In the genomic region with DNA sequence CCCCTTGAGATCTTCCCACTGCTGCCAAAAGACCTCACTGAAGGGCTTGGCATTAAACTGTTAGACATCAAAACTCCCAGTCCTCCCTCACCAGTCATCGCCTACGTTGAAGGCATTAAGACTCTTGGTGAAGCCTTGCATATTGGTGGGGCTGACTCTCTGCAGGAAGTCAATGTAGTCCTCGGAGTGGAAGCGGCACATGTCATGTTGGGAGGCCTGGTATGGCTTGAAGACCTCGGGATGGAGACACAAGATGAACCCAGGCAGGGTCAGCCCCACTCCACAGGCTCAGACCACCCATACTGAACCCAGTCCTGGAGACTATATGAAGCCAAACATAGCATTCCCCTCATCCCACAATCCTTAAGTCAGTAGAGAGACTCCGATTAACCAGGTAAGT, we compare ENCODE assay signal across 15 cellular contexts. TPM values are rescaled to one million over a fixed set of nuclear protein-coding genes. Genes with fewer than 3 reads are reported as not detected.
A peak's percentile ranks its signal among the peaks of the same experiment; 100 is the strongest.
DNase-seq lines count a peak whose midpoint lies in the region; ATAC-seq and TF ChIP-seq lines count a peak whose summit lies in the region.
"Had no signal": no experiment of that assay in that cellular context is flagged by ENCODE, and none has a peak within 500 bp of the region (broad histone marks: within the 10 kb centered on the region; RNA-seq: fewer than 3 reads in every experiment).

No MANE protein-coding gene starts in this region.

- dilution Hi-C loops in IMR-90 (cut with HindIII; ENCODE audit: low sequenced_read_pairs, unreplicated experiment): no loop called here

- H3K9me3 Mint-ChIP-seq in activated naive CD8-positive, alpha-beta T cell (ENCODE audit: low read depth): no peaks in the 10 kb centered on the region
- no peaks in the 10 kb centered on the region for H3K9me3 Mint-ChIP-seq in natural killer cell

- no peak for DNase-seq in SK-N-SH
- no peak for DNase-seq in IMR-90
- DNase-seq in natural killer cell: no peak
- no peak for DNase-seq in NCI-H2081 treated with DMSO at 0.1 percent for 48 hours (lab: John Stamatoyannopoulos, UW)
- DNase-seq in effector memory CD4-positive, alpha-beta T cell: no peak
- DNase-seq: DMS 273 treated with DMSO at 0.1 percent for 48 hours; dorsolateral prefrontal cortex; gastrocnemius medialis; left colon; NCI-H1694 treated with DMSO at 0.1 percent for 48 hours; stimulated activated CD4-positive, alpha-beta T cell treated with anti-CD3 and anti-CD28 coated beads, Interleukin-12 subunit alpha, Interleukin-12 subunit beta, amount 100 ng/mL, for 4 hours had no signal

- H4K5ac ChIP-seq in IMR-90 (ENCODE audit: low read depth, low read length): no peak overlapping the region

- ATAC-seq in SK-N-SH treated with all-trans-retinoic acid at 6 μM for 48 hours: no peak
- ATAC-seq in IMR-90 (ENCODE audit: low read depth): no peak
- no peak for ATAC-seq in natural killer cell
- no peak for ATAC-seq in HG02870 (IDR thresholded peaks at IDR 0.05; ENCODE audit: unreplicated experiment)
- ATAC-seq: gastrocnemius medialis, left colon had no signal

- in situ Hi-C loops in IMR-90 (cut with MboI; ENCODE audit: low sequenced_read_pairs): no loop called here

- POLR2A ChIA-PET in SK-N-SH (lab: Yijun Ruan, JAX) (interaction anchor here (0.6 kb wide), 1 partner anchor 16 kb away, joined by 3 read pairs; the partner anchor contains the start of gene DIAPH1), IMR-90 (lab: Charles Lee; ENCODE audit: unreplicated experiment) (no interaction called here)

- no peak for TF ChIP-seq POLR2A in IMR-90 (IDR thresholded peaks at IDR 0.05; ENCODE audit: low read depth, low read length)

- no peaks in the 10 kb centered on the region for H3K27me3 ChIP-seq in SK-N-SH (ENCODE audit: insufficient read depth)
- H3K27me3 ChIP-seq in IMR-90 (ENCODE audit: control insufficient read depth, insufficient read depth, low read length): no peaks in the 10 kb centered on the region
- H3K27me3 ChIP-seq in effector memory CD4-positive, alpha-beta T cell (replicated peaks; ENCODE audit: control insufficient read depth, insufficient read depth, low read length, poor library complexity, severe bottlenecking): no peaks in the 10 kb centered on the region
- H3K27me3 ChIP-seq: dorsolateral prefrontal cortex had no signal

- no peak for TF ChIP-seq CTCF in SK-N-SH (IDR thresholded peaks at IDR 0.05)
- no peak for TF ChIP-seq CTCF in IMR-90 (conservative IDR thresholded peaks at IDR 0.05; ENCODE audit: low read depth, low read length)
- TF ChIP-seq CTCF in natural killer cell (IDR thresholded peaks at IDR 0.05): no peak

- H4K8ac ChIP-seq in IMR-90 (ENCODE audit: low read depth in 2 of 2, low read length in 2 of 2): no peak overlapping the region

- peaks cover 5 to 28% of the 10 kb centered on the region in 2 experiments; a peak in 3 of 4 replicates for H3K4me1 ChIP-seq in SK-N-SH (ENCODE audit: control insufficient read depth in 1 of 2, insufficient read depth in 2 of 2, low read depth in 1 of 2, low read length in 1 of 2)
- H3K4me1 ChIP-seq in IMR-90 (ENCODE audit: control insufficient read depth, insufficient read depth, low read length): peaks cover 12% of the 10 kb centered on the region
- H3K4me1 ChIP-seq in effector memory CD4-positive, alpha-beta T cell (ENCODE audit: control insufficient read depth, insufficient read depth, low read length, poor library complexity, severe bottlenecking): peaks cover 28% of the 10 kb centered on the region

- H3K4me2 ChIP-seq in SK-N-SH: peak overlapping the region; percentile 99; the same call in 1 of the 2 replicates
- no peak overlapping the region for H3K4me2 ChIP-seq in IMR-90 (ENCODE audit: low read depth, low read length)

- no peaks in the 10 kb centered on the region for H3K27me3 Mint-ChIP-seq in activated naive CD8-positive, alpha-beta T cell
- H3K27me3 Mint-ChIP-seq in natural killer cell (ENCODE audit: low read depth in 2 of 2): no peaks in the 10 kb centered on the region

- peaks cover 66% of the 10 kb centered on the region for H3K79me2 ChIP-seq in SK-N-SH (ENCODE audit: insufficient read depth)

- H3K4me1 Mint-ChIP-seq in activated naive CD8-positive, alpha-beta T cell (ENCODE audit: low read depth): peaks cover 43% of the 10 kb centered on the region
- peaks cover 22 to 36% of the 10 kb centered on the region in 2 donors for H3K4me1 Mint-ChIP-seq in natural killer cell

- no peaks in the 10 kb centered on the region for H3K9me2 ChIP-seq in SK-N-SH

- H2AK5ac ChIP-seq in IMR-90 (ENCODE audit: low read depth, low read length): no peak overlapping the region

- no peak overlapping the region for H2BK15ac ChIP-seq in IMR-90 (ENCODE audit: low read depth, low read length)

- TF ChIP-seq RAD21 in SK-N-SH (IDR thresholded peaks at IDR 0.05; ENCODE audit: low read length) (no peak), IMR-90 (IDR thresholded peaks at IDR 0.05; ENCODE audit: low read length) (no peak)

- H3K36me3 Mint-ChIP-seq in activated naive CD8-positive, alpha-beta T cell: peaks cover 3% of the 10 kb centered on the region
- H3K36me3 Mint-ChIP-seq in natural killer cell: no peaks in the 10 kb centered on the region

- H3K4ac ChIP-seq in IMR-90 (ENCODE audit: low read depth, low read length): no peak overlapping the region

- intact Hi-C loops in IMR-90 (cut with micrococcal nuclease): no loop called here
- intact Hi-C loops in natural killer cell (cut with micrococcal nuclease): loop anchor here (5.0 kb wide), 2 partner anchors 42 to 48 kb away; partner anchors contain the start of gene ARAP3

- H3K9me3 ChIP-seq in SK-N-SH: no peaks in the 10 kb centered on the region
- H3K9me3 ChIP-seq in IMR-90 (ENCODE audit: control insufficient read depth, insufficient read depth, low read length): no peaks in the 10 kb centered on the region
- H3K9me3 ChIP-seq in effector memory CD4-positive, alpha-beta T cell (ENCODE audit: control insufficient read depth, low read length): no peaks in the 10 kb centered on the region
- H3K9me3 ChIP-seq: gastrocnemius medialis had no signal

- peaks cover 17% of the 10 kb centered on the region for H4K20me1 ChIP-seq in SK-N-SH (ENCODE audit: insufficient read depth)
- H4K20me1 ChIP-seq in IMR-90 (ENCODE audit: insufficient read depth, low read length): peaks cover 27% of the 10 kb centered on the region

- peak overlapping the region; percentile 44 for H3K23ac ChIP-seq in IMR-90 (ENCODE audit: low read depth, low read length)

- no TSS peak for BruUV-seq in IMR-90 (replicated peaks; lab: Mats Ljungman, UMichigan)

- H2AFZ ChIP-seq in SK-N-SH (ENCODE audit: low read depth): no peak overlapping the region
- no peak overlapping the region for H2AFZ ChIP-seq in IMR-90 (replicated peaks; ENCODE audit: low read length, poor library complexity)

- H3F3A ChIP-seq in SK-N-SH (replicated peaks; ENCODE audit: insufficient read depth): no peaks in the 10 kb centered on the region

- H3K4me3 ChIP-seq in SK-N-SH (ENCODE audit: low read depth in 2 of 2, low read length in 1 of 2): no peak overlapping the region
- H3K4me3 ChIP-seq in IMR-90 (ENCODE audit: insufficient read depth, low read depth, low read length): no peak overlapping the region
- no peak overlapping the region for H3K4me3 ChIP-seq in effector memory CD4-positive, alpha-beta T cell (ENCODE audit: insufficient read depth, low read depth, low read length, poor library complexity, severe bottlenecking)

- H3K36me3 ChIP-seq in SK-N-SH (replicated peaks in 1 of 2; ENCODE audit: control insufficient read depth in 1 of 2, insufficient read depth in 2 of 2, low read length in 1 of 2) (peaks cover 27 to 29% of the 10 kb centered on the region in 2 experiments), IMR-90 (ENCODE audit: control insufficient read depth, insufficient read depth, low read length) (peaks cover 13% of the 10 kb centered on the region)
- H3K36me3 ChIP-seq in effector memory CD4-positive, alpha-beta T cell (ENCODE audit: control insufficient read depth, insufficient read depth, low read length): peaks cover 17% of the 10 kb centered on the region

- H3K27ac ChIP-seq in SK-N-SH (ENCODE audit: low read depth in 2 of 2, low read length in 1 of 2) (no peak overlapping the region), IMR-90 (ENCODE audit: insufficient read depth, low read length) (no peak overlapping the region)
- no peak overlapping the region for H3K27ac ChIP-seq in effector memory CD4-positive, alpha-beta T cell (ENCODE audit: insufficient read depth, low read length, poor library complexity, severe bottlenecking)
- H3K27ac ChIP-seq: 22Rv1, dorsolateral prefrontal cortex had no signal

- WGBS in SK-N-SH (ENCODE audit: low lambda C conversion rate): 97% methylated on average over 6 of the region's 6 CpGs
- 100% methylated on average over 1 of the region's 6 CpGs; no CpG with 5 or more reads in 1 of the 2 experiments for WGBS in IMR-90 (ENCODE audit: extremely low coverage in 2 of 2, insufficient read length in 1 of 2), 2 experiments

- H2BK120ac ChIP-seq in IMR-90 (ENCODE audit: low read depth, low read length): no peak overlapping the region

- H4K91ac ChIP-seq in IMR-90 (ENCODE audit: insufficient read depth, low read depth, low read length): no peak overlapping the region

- H2BK20ac ChIP-seq in IMR-90 (ENCODE audit: low read depth, low read length): no peak overlapping the region

- H3K18ac ChIP-seq in IMR-90 (ENCODE audit: low read depth, low read length): no peak overlapping the region

- no peak overlapping the region for H3K56ac ChIP-seq in IMR-90 (ENCODE audit: extremely low read depth, insufficient read depth, low read length)

- H2AK9ac ChIP-seq in IMR-90 (replicated peaks; ENCODE audit: low read depth, low read length, poor library complexity): no peak overlapping the region

- H3K27ac Mint-ChIP-seq in activated naive CD8-positive, alpha-beta T cell: no peak overlapping the region
- no peak overlapping the region for H3K27ac Mint-ChIP-seq in natural killer cell

- peak overlapping the region; percentile 94 for H3K4me3 Mint-ChIP-seq in activated naive CD8-positive, alpha-beta T cell
- H3K4me3 Mint-ChIP-seq in natural killer cell: peak overlapping the region; percentile 41

- no peak overlapping the region for H3K14ac ChIP-seq in IMR-90 (replicated peaks; ENCODE audit: low read depth, low read length)

- no peak for TF ChIP-seq EP300 in SK-N-SH (IDR thresholded peaks at IDR 0.05; ENCODE audit: borderline replicate concordance in 1 of 2, low read depth in 1 of 2, low read length in 1 of 2)

- CTCF ChIA-PET in SK-N-SH (lab: Yijun Ruan, JAX) (interaction anchor here (1.1 to 19.7 kb wide), 6 partner anchors 11 to 68 kb away, joined by 3 to 207 read pairs (median 5); partner anchors contain the start of gene DIAPH1), IMR-90 (lab: Yijun Ruan, JAX) (interaction anchor here (2.8 kb wide), 2 partner anchors 15 to 43 kb away, joined by 13 to 17 read pairs; partner anchors contain the start of gene DIAPH1)

- peaks cover 33% of the 10 kb centered on the region for H3K9me1 ChIP-seq in IMR-90 (ENCODE audit: insufficient read depth, low read length)

- H3K9ac ChIP-seq in SK-N-SH (no peak overlapping the region), IMR-90 (ENCODE audit: low read depth, low read length) (no peak overlapping the region)

- H3K79me1 ChIP-seq in IMR-90 (ENCODE audit: low read depth in 1 of 2, low read length in 2 of 2): peaks cover 35 to 53% of the 10 kb centered on the region in 2 experiments

- no peak overlapping the region for H2BK5ac ChIP-seq in IMR-90 (ENCODE audit: low read depth, low read length, poor library complexity, severe bottlenecking)

RNA-seq across cellular contexts. Expression of gene HDAC3, which starts 1.9 kb away (rescaled TPM):
- polyA plus RNA-seq in SK-N-SH (2012; rRNA removed) (104 and 115 TPM in 2 replicates), IMR-90 (2012; rRNA removed) (78.6 and 89.7 TPM in 2 replicates)
- polyA plus RNA-seq in SK-N-SH (2012; cell fraction: cytosol; rRNA removed): 74.7 and 86.2 TPM in 2 replicates
- 171 and 231 TPM in 2 replicates for polyA plus RNA-seq in SK-N-SH (2012; cell fraction: nucleus; rRNA removed)
- total RNA-seq in IMR-90 (2012; rRNA removed) (71.7 and 84.2 TPM in 2 replicates), natural killer cell (10 to 100 TPM; 66.0 to 85.7 (median 74.7) TPM)
- polyA plus RNA-seq in IMR-90 (2012; cell fraction: cytosol; rRNA removed): 46.2 and 62.2 TPM in 2 replicates
- 123 and 229 TPM in 2 replicates for polyA plus RNA-seq in IMR-90 (2012; cell fraction: nucleus; rRNA removed; ENCODE audit: low replicate concordance)

RNA-seq across cellular contexts. Expression of gene RELL2, which starts 2.1 kb away (rescaled TPM):
- polyA plus RNA-seq in SK-N-SH (2012; rRNA removed) (15.6 and 16.1 TPM in 2 replicates), IMR-90 (2012; rRNA removed) (7.6 and 9.1 TPM in 2 replicates)
- 8.0 and 12.2 TPM in 2 replicates for polyA plus RNA-seq in SK-N-SH (2012; cell fraction: cytosol; rRNA removed)
- 46.7 and 59.2 TPM in 2 replicates for polyA plus RNA-seq in SK-N-SH (2012; cell fraction: nucleus; rRNA removed)
- total RNA-seq in IMR-90 (2012; rRNA removed) (2.2 TPM in 2 replicates), natural killer cell (1 to 10 TPM; 5.7 to 6.6 (median 6.1) TPM)
- polyA plus RNA-seq in IMR-90 (2012; cell fraction: cytosol; rRNA removed): 6.7 and 7.8 TPM in 2 replicates
- polyA plus RNA-seq in IMR-90 (2012; cell fraction: nucleus; rRNA removed; ENCODE audit: low replicate concordance): 18.2 and 44.0 TPM in 2 replicates

RNA-seq across cellular contexts. Expression of gene DIAPH1, which starts 15.9 kb away (rescaled TPM):
- polyA plus RNA-seq in SK-N-SH (2012; rRNA removed) (28.2 and 30.4 TPM in 2 replicates), IMR-90 (2012; rRNA removed) (30.7 and 37.4 TPM in 2 replicates)
- 20.6 and 29.6 TPM in 2 replicates for polyA plus RNA-seq in SK-N-SH (2012; cell fraction: cytosol; rRNA removed)
- 75.5 and 79.2 TPM in 2 replicates for polyA plus RNA-seq in SK-N-SH (2012; cell fraction: nucleus; rRNA removed)
- total RNA-seq in IMR-90 (2012; rRNA removed) (12.0 and 15.8 TPM in 2 replicates), natural killer cell (100 to 1,000 TPM; 410 to 456 (median 419) TPM)
- polyA plus RNA-seq in IMR-90 (2012; cell fraction: cytosol; rRNA removed): 16.8 and 22.1 TPM in 2 replicates
- 53.9 and 92.2 TPM in 2 replicates for polyA plus RNA-seq in IMR-90 (2012; cell fraction: nucleus; rRNA removed; ENCODE audit: low replicate concordance)

RNA-seq across cellular contexts. Expression of gene FCHSD1, which starts 16.5 kb away (rescaled TPM):
- polyA plus RNA-seq in SK-N-SH (2012; rRNA removed) (49.2 and 58.3 TPM in 2 replicates), IMR-90 (2012; rRNA removed) (58.7 and 62.1 TPM in 2 replicates)
- polyA plus RNA-seq in SK-N-SH (2012; cell fraction: cytosol; rRNA removed): 8.9 and 12.7 TPM in 2 replicates
- polyA plus RNA-seq in SK-N-SH (2012; cell fraction: nucleus; rRNA removed): 382 and 466 TPM in 2 replicates
- total RNA-seq in IMR-90 (2012; rRNA removed) (32.8 and 33.2 TPM in 2 replicates), natural killer cell (100 to 1,000 TPM; 134 to 155 (median 147) TPM)
- 28.5 and 58.9 TPM in 2 replicates for polyA plus RNA-seq in IMR-90 (2012; cell fraction: cytosol; rRNA removed)
- 598 and 798 TPM in 2 replicates for polyA plus RNA-seq in IMR-90 (2012; cell fraction: nucleus; rRNA removed; ENCODE audit: low replicate concordance)

RNA-seq across cellular contexts. Expression of gene ARAP3, which starts 47.3 kb away (rescaled TPM):
- polyA plus RNA-seq in SK-N-SH (2012; rRNA removed) (5.5 and 6.5 TPM in 2 replicates), IMR-90 (2012; rRNA removed) (6.6 and 6.9 TPM in 2 replicates)
- polyA plus RNA-seq in SK-N-SH (2012; cell fraction: cytosol; rRNA removed): 2.8 and 4.6 TPM in 2 replicates
- polyA plus RNA-seq in SK-N-SH (2012; cell fraction: nucleus; rRNA removed): 31.5 and 41.8 TPM in 2 replicates
- total RNA-seq in IMR-90 (2012; rRNA removed) (1.4 and 2.2 TPM in 2 replicates), natural killer cell (10 to 100 TPM; 13.9 to 25.2 (median 19.6) TPM)
- 3.8 and 4.4 TPM in 2 replicates for polyA plus RNA-seq in IMR-90 (2012; cell fraction: cytosol; rRNA removed)
- 24.9 and 36.4 TPM in 2 replicates for polyA plus RNA-seq in IMR-90 (2012; cell fraction: nucleus; rRNA removed; ENCODE audit: low replicate concordance)

Comparison
In these comparisons a context has a peak if more than half of its experiments do, and no peak if none do; other contexts are left out.
1. RNA of gene DIAPH1, which starts 15.9 kb away (total RNA-seq): 410 to 456 TPM in natural killer cell; 12.0 to 15.8 TPM in IMR-90; every median in the first group is over 10 times any median in the second.